10 cellular contexts compared by ENCODE assay signal in the genomic region with DNA sequence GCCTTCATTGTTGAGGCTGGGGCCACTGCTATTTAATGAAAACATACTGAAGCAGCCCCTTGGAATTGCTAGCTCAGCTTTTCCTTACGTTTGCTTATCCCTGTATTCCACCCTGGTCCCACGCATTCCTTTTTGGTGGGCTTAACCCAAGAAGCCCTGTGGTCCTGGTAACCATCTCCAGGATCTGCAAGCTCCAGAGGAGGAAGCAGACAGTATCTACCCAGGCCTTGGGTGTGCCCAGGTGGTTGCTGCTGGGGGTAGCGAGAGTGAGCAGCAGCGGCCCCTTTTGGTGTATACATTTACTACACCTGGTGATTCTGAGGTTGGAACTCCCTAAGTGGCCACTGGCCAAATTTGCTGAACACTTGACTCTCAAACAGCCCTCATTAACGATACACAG.
A peak's percentile ranks its signal among the peaks of the same experiment; 100 is the strongest.
DNase-seq lines count a peak whose midpoint lies in the region; ATAC-seq and TF ChIP-seq lines count a peak whose summit lies in the region.
"Had no signal": no experiment of that assay in that cellular context is flagged by ENCODE, and none has a peak within 500 bp of the region (broad histone marks: within the 10 kb centered on the region; RNA-seq: fewer than 3 reads in every experiment).

No MANE protein-coding gene starts in this region.

- H4K20me1 ChIP-seq in Loucy (ENCODE audit: insufficient read depth, low read length, poor library complexity, severe bottlenecking) = no peaks in the 10 kb centered on the region

- no peak for ATAC-seq in psoas muscle
- ATAC-seq in HG03460 (IDR thresholded peaks at IDR 0.05; ENCODE audit: unreplicated experiment) = no peak

- H2AFZ ChIP-seq in Loucy (ENCODE audit: low read length) = no peak overlapping the region

- DNase-seq in activated CD4-positive, alpha-beta T cell treated with anti-CD3 and anti-CD28 coated beads for 48 hours = peak; percentile 4
- DNase-seq in activated CD4-positive, alpha-beta T cell treated with anti-CD3 and anti-CD28 coated beads, Interleukin-2, amount 50 U/mL, for 4 hours = no peak
- DNase-seq in psoas muscle (no peak), hypothalamus (lab: John Stamatoyannopoulos, UW) (no peak), A172 (ENCODE audit: low spot score) (no peak)
- DNase-seq: activated CD4-positive, alpha-beta T cell treated with anti-CD3 and anti-CD28 coated beads, Interleukin-2, amount 10 ng/mL, durations not matched to agents 7 days and 5 days; CD4-positive, CD25-positive, alpha-beta regulatory T cell had no signal

- TF ChIP-seq CTCF in Loucy (conservative IDR thresholded peaks at IDR 0.05; ENCODE audit: low read length) (peak; percentile 43), VCaP (conservative IDR thresholded peaks at IDR 0.05) (peak; percentile 55; the same call in 1 of the 2 replicates), psoas muscle (IDR thresholded peaks at IDR 0.05) (peak; percentile 29)

- H3K79me2 ChIP-seq in Loucy (ENCODE audit: insufficient read depth, low read length) = no peaks in the 10 kb centered on the region

- H3K9ac ChIP-seq in Loucy (ENCODE audit: low read depth, low read length, poor library complexity, severe bottlenecking) = no peak overlapping the region

- H3K4me1 ChIP-seq in Loucy (ENCODE audit: insufficient read depth, low read length, poor library complexity, severe bottlenecking) (no peaks in the 10 kb centered on the region), psoas muscle (no peaks in the 10 kb centered on the region)

- H3K27ac ChIP-seq in VCaP (no peak overlapping the region), psoas muscle (no peak overlapping the region)

- no peaks in the 10 kb centered on the region for H3K9me3 ChIP-seq in Loucy (ENCODE audit: insufficient read depth, low read depth, low read length)
- H3K9me3 ChIP-seq in psoas muscle = no peaks in the 10 kb centered on the region

- no peaks in the 10 kb centered on the region for H3K36me3 ChIP-seq in Loucy (ENCODE audit: insufficient read depth, low read length)
- H3K36me3 ChIP-seq in psoas muscle (ENCODE audit: insufficient read depth in 1 of 2, low read depth in 1 of 2) = no peaks in the 10 kb centered on the region

- no peaks in the 10 kb centered on the region for H3K9me2 ChIP-seq in Loucy (replicated peaks; ENCODE audit: low read depth, low read length)

- H3K4me3 ChIP-seq in Loucy (ENCODE audit: low read length, poor library complexity, severe bottlenecking) (no peak overlapping the region), psoas muscle (no peak overlapping the region)

- WGBS in psoas muscle, 3 donors = 25 to 33% (median 27%) methylated on average over 5 of the region's 5 CpGs

- intact Hi-C loops in psoas muscle (cut with DNase I) = loop anchor here in 1 of 2 donors (5.0 kb wide), 1 partner anchor 497 kb away; no protein-coding TSS in a partner anchor

- no peak overlapping the region for H3K4me2 ChIP-seq in Loucy (ENCODE audit: low read depth, low read length, poor library complexity, severe bottlenecking)

- no peaks in the 10 kb centered on the region for H3K27me3 ChIP-seq in Loucy (ENCODE audit: insufficient read depth, low read length, poor library complexity, severe bottlenecking)
- no peaks in the 10 kb centered on the region for H3K27me3 ChIP-seq in psoas muscle (ENCODE audit: insufficient read depth in 3 of 3, low read length in 2 of 3)

- H3F3A ChIP-seq in Loucy (ENCODE audit: low read depth) = no peaks in the 10 kb centered on the region
